ENCODE assay signal across 1 cellular context in the genomic region with DNA sequence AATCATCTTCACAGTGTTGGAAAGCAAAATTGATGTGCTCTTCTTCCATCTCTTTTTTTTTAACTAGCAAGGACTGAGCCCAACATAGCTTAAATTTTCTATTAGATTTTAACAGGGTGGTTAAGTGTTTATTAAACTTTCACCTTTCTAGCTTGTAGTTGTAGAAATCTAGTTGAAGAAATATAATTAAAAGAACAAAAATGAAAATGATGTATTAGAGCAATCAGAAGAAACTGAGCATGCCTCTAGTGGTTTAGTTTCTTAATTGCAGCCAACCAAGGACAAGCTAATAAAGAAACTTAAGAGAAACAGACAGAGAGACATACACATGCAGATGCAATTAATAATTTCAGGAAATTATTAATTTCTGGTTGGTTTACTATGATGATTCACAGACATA.
TF ChIP-seq lines count a peak whose summit lies in the region.

No MANE protein-coding gene starts in this region.

TF ChIP-seq in liver, 16 proteins besides CTCF, POLR2A, EP300 and RAD21:
- TF ChIP-seq, protein P1, sequence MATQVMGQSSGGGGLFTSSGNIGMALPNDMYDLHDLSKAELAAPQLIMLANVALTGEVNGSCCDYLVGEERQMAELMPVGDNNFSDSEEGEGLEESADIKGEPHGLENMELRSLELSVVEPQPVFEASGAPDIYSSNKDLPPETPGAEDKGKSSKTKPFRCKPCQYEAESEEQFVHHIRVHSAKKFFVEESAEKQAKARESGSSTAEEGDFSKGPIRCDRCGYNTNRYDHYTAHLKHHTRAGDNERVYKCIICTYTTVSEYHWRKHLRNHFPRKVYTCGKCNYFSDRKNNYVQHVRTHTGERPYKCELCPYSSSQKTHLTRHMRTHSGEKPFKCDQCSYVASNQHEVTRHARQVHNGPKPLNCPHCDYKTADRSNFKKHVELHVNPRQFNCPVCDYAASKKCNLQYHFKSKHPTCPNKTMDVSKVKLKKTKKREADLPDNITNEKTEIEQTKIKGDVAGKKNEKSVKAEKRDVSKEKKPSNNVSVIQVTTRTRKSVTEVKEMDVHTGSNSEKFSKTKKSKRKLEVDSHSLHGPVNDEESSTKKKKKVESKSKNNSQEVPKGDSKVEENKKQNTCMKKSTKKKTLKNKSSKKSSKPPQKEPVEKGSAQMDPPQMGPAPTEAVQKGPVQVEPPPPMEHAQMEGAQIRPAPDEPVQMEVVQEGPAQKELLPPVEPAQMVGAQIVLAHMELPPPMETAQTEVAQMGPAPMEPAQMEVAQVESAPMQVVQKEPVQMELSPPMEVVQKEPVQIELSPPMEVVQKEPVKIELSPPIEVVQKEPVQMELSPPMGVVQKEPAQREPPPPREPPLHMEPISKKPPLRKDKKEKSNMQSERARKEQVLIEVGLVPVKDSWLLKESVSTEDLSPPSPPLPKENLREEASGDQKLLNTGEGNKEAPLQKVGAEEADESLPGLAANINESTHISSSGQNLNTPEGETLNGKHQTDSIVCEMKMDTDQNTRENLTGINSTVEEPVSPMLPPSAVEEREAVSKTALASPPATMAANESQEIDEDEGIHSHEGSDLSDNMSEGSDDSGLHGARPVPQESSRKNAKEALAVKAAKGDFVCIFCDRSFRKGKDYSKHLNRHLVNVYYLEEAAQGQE (IDR thresholded peaks at IDR 0.05) = no peak
- TF ChIP-seq, protein P2, sequence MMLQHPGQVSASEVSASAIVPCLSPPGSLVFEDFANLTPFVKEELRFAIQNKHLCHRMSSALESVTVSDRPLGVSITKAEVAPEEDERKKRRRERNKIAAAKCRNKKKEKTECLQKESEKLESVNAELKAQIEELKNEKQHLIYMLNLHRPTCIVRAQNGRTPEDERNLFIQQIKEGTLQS (IDR thresholded peaks at IDR 0.05) = no peak
- TF ChIP-seq HNF4A (conservative IDR thresholded peaks at IDR 0.05) (no peak), ZBTB33 (IDR thresholded peaks at IDR 0.05) (no peak), NR2F2 (IDR thresholded peaks at IDR 0.05) (no peak), FOXA2 (IDR thresholded peaks at IDR 0.05) (no peak), HNF4G (IDR thresholded peaks at IDR 0.05) (no peak), TAF1 (conservative IDR thresholded peaks at IDR 0.05) (no peak), SP1 (IDR thresholded peaks at IDR 0.05) (no peak), YY1 (IDR thresholded peaks at IDR 0.05) (no peak), GABPA (IDR thresholded peaks at IDR 0.05 in 1 of 2, conservative IDR thresholded peaks at IDR 0.05 in 1 of 2) (no peak), JUND (IDR thresholded peaks at IDR 0.05) (no peak), FOXA1 (IDR thresholded peaks at IDR 0.05) (no peak), RXRA (IDR thresholded peaks at IDR 0.05) (no peak), EGR1 (IDR thresholded peaks at IDR 0.05; ENCODE audit: low read depth in 2 of 2) (no peak)
- TF ChIP-seq, protein P3, sequence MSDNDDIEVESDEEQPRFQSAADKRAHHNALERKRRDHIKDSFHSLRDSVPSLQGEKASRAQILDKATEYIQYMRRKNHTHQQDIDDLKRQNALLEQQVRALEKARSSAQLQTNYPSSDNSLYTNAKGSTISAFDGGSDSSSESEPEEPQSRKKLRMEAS (IDR thresholded peaks at IDR 0.05) = no peak
